In the genomic region with DNA sequence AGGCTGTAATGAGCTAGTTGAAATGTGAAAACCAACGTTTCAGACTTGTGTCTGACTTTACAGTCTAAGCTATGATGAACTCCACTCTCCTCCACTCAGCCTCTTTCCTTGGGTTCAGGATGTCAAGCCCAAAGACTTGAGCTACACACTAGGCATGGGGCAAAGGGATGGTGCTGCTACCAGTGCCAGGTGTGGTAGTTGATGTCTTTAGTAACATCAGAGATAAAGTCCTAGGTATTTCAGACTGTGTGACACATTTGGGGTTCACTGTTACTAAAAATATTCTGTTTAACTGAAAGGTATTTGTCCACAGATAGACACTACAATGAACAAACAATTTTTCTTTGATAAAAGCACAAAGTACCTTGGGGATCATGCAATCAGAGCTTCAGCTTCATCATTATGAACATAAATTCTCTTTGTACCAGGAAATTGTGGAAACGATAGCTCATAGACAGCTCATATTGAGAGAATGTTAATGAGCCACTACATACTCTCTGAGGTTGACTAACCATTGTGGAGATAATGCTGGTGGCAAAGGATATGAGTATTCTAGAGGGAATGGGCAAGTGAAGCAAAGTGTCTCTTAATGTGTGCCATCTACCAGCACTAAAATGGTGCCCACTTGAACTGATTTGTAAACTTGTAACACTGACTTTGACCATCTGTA, we compare ENCODE assay signal across 11 cellular contexts.
DNase-seq lines count a peak whose midpoint lies in the region; ATAC-seq and TF ChIP-seq lines count a peak whose summit lies in the region.
"Had no signal": no experiment of that assay in that cellular context is flagged by ENCODE, and none has a peak within 500 bp of the region (broad histone marks: within the 10 kb centered on the region; RNA-seq: fewer than 3 reads in every experiment).

No MANE protein-coding gene starts in this region.

- H3K4me3 ChIP-seq in fibroblast of lung (replicated peaks in 1 of 4; ENCODE audit: control extremely low read depth in 1 of 4, insufficient read depth in 1 of 4, low read depth in 3 of 4, low read length in 4 of 4), result no peak overlapping the region
- H3K4me3 ChIP-seq: lung had no signal

- peaks cover 46% of the 10 kb centered on the region for H3K4me1 Mint-ChIP-seq in activated T-cell treated with anti-CD3 and anti-CD28 coated beads, Interleukin-2, amount 50 U/mL, for 72 hours (ENCODE audit: low read depth)
- peaks cover 16% of the 10 kb centered on the region for H3K4me1 Mint-ChIP-seq in stimulated activated naive CD8-positive, alpha-beta T cell treated with anti-CD3 and anti-CD28 coated beads, Interleukin-15, Interleukin-2, amounts not matched to agents 100 ng/mL and 50 ng/mL, for 24 hours (ENCODE audit: low read depth)
- H3K4me1 Mint-ChIP-seq in osteocyte (ENCODE audit: unreplicated experiment), result peaks cover 6% of the 10 kb centered on the region
- H3K4me1 Mint-ChIP-seq: activated naive CD8-positive, alpha-beta T cell treated with anti-CD3 and anti-CD28 coated beads, Interleukin-2, amount 10 ng/mL, durations not matched to agents 7 days and 5 days had no signal

- peak overlapping the region; percentile 35 to 40 for H3K4me3 Mint-ChIP-seq in activated T-cell treated with anti-CD3 and anti-CD28 coated beads, Interleukin-2, amount 50 U/mL, for 72 hours
- no peak overlapping the region for H3K4me3 Mint-ChIP-seq in stimulated activated naive CD8-positive, alpha-beta T cell treated with anti-CD3 and anti-CD28 coated beads, Interleukin-15, Interleukin-2, amounts not matched to agents 100 ng/mL and 50 ng/mL, for 24 hours
- no peak overlapping the region for H3K4me3 Mint-ChIP-seq in osteocyte (ENCODE audit: unreplicated experiment)
- H3K4me3 Mint-ChIP-seq: activated naive CD8-positive, alpha-beta T cell treated with anti-CD3 and anti-CD28 coated beads, Interleukin-2, amount 10 ng/mL, durations not matched to agents 7 days and 5 days had no signal

- H3K27ac Mint-ChIP-seq in activated T-cell treated with anti-CD3 and anti-CD28 coated beads, Interleukin-2, amount 50 U/mL, for 72 hours, result peak overlapping the region; percentile 70
- H3K27ac Mint-ChIP-seq in stimulated activated naive CD8-positive, alpha-beta T cell treated with anti-CD3 and anti-CD28 coated beads, Interleukin-15, Interleukin-2, amounts not matched to agents 100 ng/mL and 50 ng/mL, for 24 hours, result peak overlapping the region; percentile 82
- no peak overlapping the region for H3K27ac Mint-ChIP-seq in osteocyte (ENCODE audit: unreplicated experiment)
- H3K27ac Mint-ChIP-seq: activated naive CD8-positive, alpha-beta T cell treated with anti-CD3 and anti-CD28 coated beads, Interleukin-2, amount 10 ng/mL, durations not matched to agents 7 days and 5 days had no signal

- peak in 1 of 2 donors; percentile 8 for DNase-seq in activated T-cell treated with anti-CD3 and anti-CD28 coated beads, Interleukin-2, amount 50 U/mL, for 72 hours
- no peak for DNase-seq in activated T-cell treated with anti-CD3 and anti-CD28 coated beads, Interleukin-2, amount 50 U/mL, for 48 hours
- DNase-seq in SW 1271 (lab: John Stamatoyannopoulos, UW) (peak; percentile 65 to 78), fibroblast of lung (ENCODE audit: low read depth in 2 of 2) (peak; percentile 56 to 95), NCI-H2081 (lab: John Stamatoyannopoulos, UW) (no peak), osteocyte (ENCODE audit: extremely low spot score, unreplicated experiment) (no peak), SIG-M5 (lab: John Stamatoyannopoulos, UW) (no peak)
- DNase-seq: activated naive CD8-positive, alpha-beta T cell treated with anti-CD3 and anti-CD28 coated beads, Interleukin-2, amount 10 ng/mL, durations not matched to agents 7 days and 5 days; AML-193 had no signal

- peaks cover 0 to 18% of the 10 kb centered on the region in 2 donors for H3K36me3 Mint-ChIP-seq in activated T-cell treated with anti-CD3 and anti-CD28 coated beads, Interleukin-2, amount 50 U/mL, for 72 hours (ENCODE audit: insufficient read depth in 2 of 2)
- no peaks in the 10 kb centered on the region for H3K36me3 Mint-ChIP-seq in stimulated activated naive CD8-positive, alpha-beta T cell treated with anti-CD3 and anti-CD28 coated beads, Interleukin-15, Interleukin-2, amounts not matched to agents 100 ng/mL and 50 ng/mL, for 24 hours (ENCODE audit: low read depth)
- no peaks in the 10 kb centered on the region for H3K36me3 Mint-ChIP-seq in osteocyte (ENCODE audit: unreplicated experiment)

- H3K27me3 ChIP-seq in fibroblast of lung (ENCODE audit: control insufficient read depth, insufficient read depth, low read length), result no peaks in the 10 kb centered on the region

- peaks cover 7% of the 10 kb centered on the region for H3K27me3 Mint-ChIP-seq in activated T-cell treated with anti-CD3 and anti-CD28 coated beads, Interleukin-2, amount 50 U/mL, for 72 hours (ENCODE audit: low read depth)
- H3K27me3 Mint-ChIP-seq in stimulated activated naive CD8-positive, alpha-beta T cell treated with anti-CD3 and anti-CD28 coated beads, Interleukin-15, Interleukin-2, amounts not matched to agents 100 ng/mL and 50 ng/mL, for 24 hours, result no peaks in the 10 kb centered on the region
- no peaks in the 10 kb centered on the region for H3K27me3 Mint-ChIP-seq in osteocyte (ENCODE audit: unreplicated experiment)
- H3K27me3 Mint-ChIP-seq: activated naive CD8-positive, alpha-beta T cell treated with anti-CD3 and anti-CD28 coated beads, Interleukin-2, amount 10 ng/mL, durations not matched to agents 7 days and 5 days had no signal

- H3K9me3 ChIP-seq in fibroblast of lung (ENCODE audit: control insufficient read depth, insufficient read depth, low read depth, low read length), result no peaks in the 10 kb centered on the region

- H3K9ac ChIP-seq in fibroblast of lung (ENCODE audit: insufficient read depth, low read length), result no peak overlapping the region

- H3K9me3 Mint-ChIP-seq in activated T-cell treated with anti-CD3 and anti-CD28 coated beads, Interleukin-2, amount 50 U/mL, for 72 hours, result peaks cover 2 to 11% of the 10 kb centered on the region in 2 donors
- peaks cover 8% of the 10 kb centered on the region for H3K9me3 Mint-ChIP-seq in stimulated activated naive CD8-positive, alpha-beta T cell treated with anti-CD3 and anti-CD28 coated beads, Interleukin-15, Interleukin-2, amounts not matched to agents 100 ng/mL and 50 ng/mL, for 24 hours
- peaks cover 17% of the 10 kb centered on the region for H3K9me3 Mint-ChIP-seq in osteocyte (ENCODE audit: unreplicated experiment)
- H3K9me3 Mint-ChIP-seq: activated naive CD8-positive, alpha-beta T cell treated with anti-CD3 and anti-CD28 coated beads, Interleukin-2, amount 10 ng/mL, durations not matched to agents 7 days and 5 days had no signal

- peak overlapping the region; percentile 69 for H3K27ac ChIP-seq in fibroblast of lung (ENCODE audit: insufficient read depth, low read length)

- peak; percentile 93 to 96 for ATAC-seq in activated T-cell treated with anti-CD3 and anti-CD28 coated beads, Interleukin-2, amount 50 U/mL, for 72 hours (replicated peaks in 1 of 2)

- H3K4me1 ChIP-seq in fibroblast of lung (ENCODE audit: control insufficient read depth, extremely low read depth, insufficient read depth, low read length), result peaks cover 8% of the 10 kb centered on the region

- TF ChIP-seq CTCF in fibroblast of lung (conservative IDR thresholded peaks at IDR 0.05 in 1 of 2, IDR thresholded peaks at IDR 0.05 in 1 of 2; ENCODE audit: low read depth in 1 of 2, low read length in 2 of 2) (no peak), osteocyte (IDR thresholded peaks at IDR 0.05) (no peak)

- no peaks in the 10 kb centered on the region for H3K79me2 ChIP-seq in fibroblast of lung (ENCODE audit: control insufficient read depth, insufficient read depth, low read length)

- H4K20me1 ChIP-seq in fibroblast of lung (ENCODE audit: control insufficient read depth, extremely low read depth, insufficient read depth, low read length), result no peaks in the 10 kb centered on the region

- H3K36me3 ChIP-seq in fibroblast of lung (ENCODE audit: control insufficient read depth, insufficient read depth, low read length), result no peaks in the 10 kb centered on the region

- H2AFZ ChIP-seq in fibroblast of lung (ENCODE audit: low read length), result no peak overlapping the region

- no peak overlapping the region for H3K4me2 ChIP-seq in fibroblast of lung (ENCODE audit: extremely low read depth, insufficient read depth, low read length)

Comparison
In these comparisons a context has a peak if more than half of its experiments do, and no peak if none do; other contexts are left out.
1. DNase-seq: peak in SW 1271 (2 of 2) and fibroblast of lung (2 of 2); none in activated T-cell treated with anti-CD3 and anti-CD28 coated beads, Interleukin-2, amount 50 U/mL, for 48 hours (0 of 2), NCI-H2081 (0 of 2), osteocyte (single experiment) and SIG-M5 (single experiment).
2. H3K4me3 Mint-ChIP-seq: peak in activated T-cell treated with anti-CD3 and anti-CD28 coated beads, Interleukin-2, amount 50 U/mL, for 72 hours (2 of 2); none in stimulated activated naive CD8-positive, alpha-beta T cell treated with anti-CD3 and anti-CD28 coated beads, Interleukin-15, Interleukin-2, amounts not matched to agents 100 ng/mL and 50 ng/mL, for 24 hours (single experiment) and osteocyte (single experiment).